14 cellular contexts compared by ENCODE assay signal in genomic region chr13:24916464-24916863, GRCh38.
DNase-seq lines count a peak whose midpoint lies in the region; ATAC-seq and TF ChIP-seq lines count a peak whose summit lies in the region.
"Had no signal": no experiment of that assay in that cellular context is flagged by ENCODE, and none has a peak within 500 bp of the region (broad histone marks: within the 10 kb centered on the region; RNA-seq: fewer than 3 reads in every experiment).

No MANE protein-coding gene starts in this region.

- intact Hi-C loops in IMR-90 (cut with micrococcal nuclease) (no loop called here), left lung (cut with DNase I) (no loop called here), vagina (cut with DNase I) (no loop called here)

- no peak overlapping the region for H3K18ac ChIP-seq in IMR-90 (ENCODE audit: low read depth, low read length)

- TF ChIP-seq CTCF in IMR-90 (conservative IDR thresholded peaks at IDR 0.05; ENCODE audit: low read depth, low read length) (no peak), WTC11 (IDR thresholded peaks at IDR 0.05) (no peak), left lung (IDR thresholded peaks at IDR 0.05) (no peak), vagina (IDR thresholded peaks at IDR 0.05) (no peak)

- no peak for ATAC-seq in IMR-90 (ENCODE audit: low read depth)
- no peak for ATAC-seq in WTC11
- peak; percentile 66 for ATAC-seq in left lung
- no peak for ATAC-seq in GM21619 (IDR thresholded peaks at IDR 0.05; ENCODE audit: unreplicated experiment)
- ATAC-seq: GM23338 had no signal

- no peak overlapping the region for H3K4me3 Mint-ChIP-seq in WTC11
- H3K4me3 Mint-ChIP-seq: B cell; CD4-positive, alpha-beta memory T cell; GM23338 had no signal

- peak overlapping the region; percentile 40; the same call in 1 of the 2 replicates for H3K4me2 ChIP-seq in IMR-90 (ENCODE audit: low read depth, low read length)
- H3K4me2 ChIP-seq: GM23338 had no signal

- H2AK9ac ChIP-seq in IMR-90 (replicated peaks; ENCODE audit: low read depth, low read length, poor library complexity): no peak overlapping the region

- H3K23ac ChIP-seq in IMR-90 (ENCODE audit: low read depth, low read length): peak overlapping the region; percentile 75; the same call in 1 of the 2 replicates

- H3K56ac ChIP-seq in IMR-90 (ENCODE audit: extremely low read depth, insufficient read depth, low read length): no peak overlapping the region

- H3K4me3 ChIP-seq in IMR-90 (ENCODE audit: insufficient read depth, low read depth, low read length): no peak overlapping the region
- H3K4me3 ChIP-seq in left lung: no peak overlapping the region
- H3K4me3 ChIP-seq in vagina: no peak overlapping the region
- H3K4me3 ChIP-seq: GM23338 had no signal

- no peaks in the 10 kb centered on the region for H3K9me3 Mint-ChIP-seq in WTC11
- H3K9me3 Mint-ChIP-seq: CD4-positive, alpha-beta memory T cell; GM23338 had no signal

- no peak for TF ChIP-seq RAD21 in IMR-90 (IDR thresholded peaks at IDR 0.05; ENCODE audit: low read length)

- H3K4me1 ChIP-seq in IMR-90 (ENCODE audit: control insufficient read depth, insufficient read depth, low read length): peaks cover 2% of the 10 kb centered on the region; the same call in 1 of the 2 replicates
- peaks cover 0 to 2% of the 10 kb centered on the region in 2 donors for H3K4me1 ChIP-seq in left lung
- H3K4me1 ChIP-seq in vagina: peaks cover 1% of the 10 kb centered on the region

- no peaks in the 10 kb centered on the region for H3K27me3 ChIP-seq in IMR-90 (ENCODE audit: control insufficient read depth, insufficient read depth, low read length)
- H3K27me3 ChIP-seq in left lung: no peaks in the 10 kb centered on the region
- no peaks in the 10 kb centered on the region for H3K27me3 ChIP-seq in vagina

- in situ Hi-C loops in IMR-90 (cut with MboI; ENCODE audit: low sequenced_read_pairs): no loop called here

- CTCF ChIA-PET in IMR-90 (lab: Yijun Ruan, JAX) (no interaction called here), WTC11 (lab: Charles Lee) (interaction anchor here (0.7 kb wide), 1 partner anchor 69 kb away, joined by 3 read pairs; no protein-coding TSS in a partner anchor)

- no peak overlapping the region for H3K4ac ChIP-seq in IMR-90 (ENCODE audit: low read depth, low read length)

- POLR2A ChIA-PET in IMR-90 (lab: Charles Lee; ENCODE audit: unreplicated experiment): no interaction called here
- POLR2A ChIA-PET in WTC11 (lab: Charles Lee): no interaction called here

- peak; percentile 39 for DNase-seq in DMS53 (lab: John Stamatoyannopoulos, UW)
- no peak for DNase-seq in IMR-90
- no peak for DNase-seq in WTC11 (ENCODE audit: low spot score)
- DNase-seq in left lung: no peak
- DNase-seq in vagina (ENCODE audit: extremely low spot score in 2 of 2): no peak
- no peak for DNase-seq in inferior parietal cortex (ENCODE audit: extremely low spot score)
- DNase-seq: C1 segment of cervical spinal cord; CD4-positive, alpha-beta memory T cell; DMS153; GF-D8; H7 had no signal

- dilution Hi-C loops in IMR-90 (cut with HindIII; ENCODE audit: low sequenced_read_pairs, unreplicated experiment): no loop called here

- H2BK5ac ChIP-seq in IMR-90 (ENCODE audit: low read depth, low read length, poor library complexity, severe bottlenecking): no peak overlapping the region

- H4K8ac ChIP-seq in IMR-90 (ENCODE audit: low read depth in 2 of 2, low read length in 2 of 2): peak overlapping the region in 1 of 2 experiments; percentile 35; a peak in 1 of 4 replicates

- TF ChIP-seq POLR2A in IMR-90 (IDR thresholded peaks at IDR 0.05; ENCODE audit: low read depth, low read length) (no peak), vagina (IDR thresholded peaks at IDR 0.05) (no peak)

- H3K9ac ChIP-seq in IMR-90 (ENCODE audit: low read depth, low read length): no peak overlapping the region

- H3K27me3 Mint-ChIP-seq in WTC11 (ENCODE audit: low read depth): no peaks in the 10 kb centered on the region; the same call in 1 of the 2 replicates
- H3K27me3 Mint-ChIP-seq: B cell; CD4-positive, alpha-beta memory T cell had no signal

- H4K5ac ChIP-seq in IMR-90 (ENCODE audit: low read depth, low read length): no peak overlapping the region

- H4K20me1 ChIP-seq in IMR-90 (ENCODE audit: insufficient read depth, low read length): no peaks in the 10 kb centered on the region; the same call in 1 of the 2 replicates

- H3K14ac ChIP-seq in IMR-90 (replicated peaks; ENCODE audit: low read depth, low read length): no peak overlapping the region

- peak overlapping the region; percentile 46; the same call in 1 of the 2 replicates for H3K27ac Mint-ChIP-seq in WTC11
- H3K27ac Mint-ChIP-seq: B cell; CD4-positive, alpha-beta memory T cell; GM23338 had no signal

- peaks cover 5% of the 10 kb centered on the region; the same call in 1 of the 2 replicates for H3K9me1 ChIP-seq in IMR-90 (ENCODE audit: insufficient read depth, low read length)

- H2AFZ ChIP-seq in IMR-90 (replicated peaks; ENCODE audit: low read length, poor library complexity): no peak overlapping the region
- H2AFZ ChIP-seq: GM23338 had no signal

- H4K91ac ChIP-seq in IMR-90 (ENCODE audit: insufficient read depth, low read depth, low read length): no peak overlapping the region

- H3K27ac ChIP-seq in IMR-90 (ENCODE audit: insufficient read depth, low read length) (no peak overlapping the region), left lung (no peak overlapping the region), vagina (no peak overlapping the region)

- H3K36me3 Mint-ChIP-seq in WTC11: peaks cover 8% of the 10 kb centered on the region

- no peak overlapping the region for H2BK20ac ChIP-seq in IMR-90 (ENCODE audit: low read depth, low read length)

- H3K9me3 ChIP-seq in IMR-90 (ENCODE audit: control insufficient read depth, insufficient read depth, low read length) (no peaks in the 10 kb centered on the region), left lung (no peaks in the 10 kb centered on the region), vagina (no peaks in the 10 kb centered on the region)

- no peak overlapping the region for H2BK15ac ChIP-seq in IMR-90 (ENCODE audit: low read depth, low read length)

- H3K79me1 ChIP-seq in IMR-90 (ENCODE audit: low read depth in 1 of 2, low read length in 2 of 2): peaks cover 29 to 68% of the 10 kb centered on the region in 2 experiments

- no peak overlapping the region for H2AK5ac ChIP-seq in IMR-90 (ENCODE audit: low read depth, low read length)

- H3K4me1 Mint-ChIP-seq in WTC11: peaks cover 26% of the 10 kb centered on the region
- H3K4me1 Mint-ChIP-seq: B cell; CD4-positive, alpha-beta memory T cell had no signal

- BruUV-seq in IMR-90 (replicated peaks; lab: Mats Ljungman, UMichigan): no TSS peak

- peaks cover 1% of the 10 kb centered on the region; the same call in 1 of the 2 replicates for H3K36me3 ChIP-seq in IMR-90 (ENCODE audit: control insufficient read depth, insufficient read depth, low read length)
- H3K36me3 ChIP-seq in left lung: peaks cover 0 to 4% of the 10 kb centered on the region in 2 donors
- no peaks in the 10 kb centered on the region for H3K36me3 ChIP-seq in vagina

- no peak overlapping the region for H2BK120ac ChIP-seq in IMR-90 (ENCODE audit: low read depth, low read length)

TF ChIP-seq in IMR-90, 13 proteins besides CTCF, POLR2A, EP300 and RAD21 (continues in another document):
- TF ChIP-seq FOS (IDR thresholded peaks at IDR 0.05; ENCODE audit: low read depth, low read length): no peak
- TF ChIP-seq MAZ (IDR thresholded peaks at IDR 0.05; ENCODE audit: borderline replicate concordance, low read depth, low read length): no peak
- no peak for TF ChIP-seq RCOR1 (IDR thresholded peaks at IDR 0.05; ENCODE audit: insufficient replicate concordance, low read length)
- no peak for TF ChIP-seq CHD1 (IDR thresholded peaks at IDR 0.05; ENCODE audit: low read depth, low read length)
- no peak for TF ChIP-seq MAFK (IDR thresholded peaks at IDR 0.05; ENCODE audit: low read depth, low read length)
- no peak for TF ChIP-seq BHLHE40 (IDR thresholded peaks at IDR 0.05; ENCODE audit: low read depth, low read length)
- TF ChIP-seq USF2 (IDR thresholded peaks at IDR 0.05; ENCODE audit: low read depth, low read length): no peak

TF ChIP-seq in WTC11, 78 proteins besides CTCF, POLR2A, EP300 and RAD21 (continues in another document):
- TF ChIP-seq FOXP1 (CRISPR knock-in tag; IDR thresholded peaks at IDR 0.05; ENCODE audit: borderline replicate concordance) (no peak), ERG (CRISPR knock-in tag; IDR thresholded peaks at IDR 0.05) (no peak), SMAD4 (CRISPR knock-in tag; IDR thresholded peaks at IDR 0.05) (no peak), ZNF671 (CRISPR knock-in tag; IDR thresholded peaks at IDR 0.05) (no peak), ESRRA (CRISPR knock-in tag; IDR thresholded peaks at IDR 0.05; ENCODE audit: borderline replicate concordance) (no peak), ATF1 (CRISPR knock-in tag; IDR thresholded peaks at IDR 0.05) (no peak), MAX (CRISPR knock-in tag; IDR thresholded peaks at IDR 0.05) (no peak), E2F1 (CRISPR knock-in tag; IDR thresholded peaks at IDR 0.05) (no peak)
